Comparison of ENCODE assay signal across 1 cellular context in genomic region chr20:47330933-47331708, GRCh38.
A peak's percentile ranks its signal among the peaks of the same experiment; 100 is the strongest.
TF ChIP-seq lines count a peak whose summit lies in the region.

No MANE protein-coding gene starts in this region.

TF ChIP-seq in HEK293, 187 proteins besides CTCF, POLR2A, EP300 and RAD21 (continued from another document):
- no peak for TF ChIP-seq ZBTB26 (tag by site-specific recombination; optimal IDR thresholded peaks at IDR 0.05)
- TF ChIP-seq ZNF146 (tag by site-specific recombination; IDR thresholded peaks at IDR 0.05), result no peak
- no peak for TF ChIP-seq ZNF791 (tag by site-specific recombination; IDR thresholded peaks at IDR 0.05)
- no peak for TF ChIP-seq ZNF610 (tag by site-specific recombination; IDR thresholded peaks at IDR 0.05; ENCODE audit: borderline replicate concordance)
- no peak for TF ChIP-seq ATF2 (tag by site-specific recombination; IDR thresholded peaks at IDR 0.05; ENCODE audit: low read depth)
- peak; percentile 54 for TF ChIP-seq ZBTB17 (tag by site-specific recombination; IDR thresholded peaks at IDR 0.05)
- TF ChIP-seq HOXD13 (CRISPR knock-in tag; IDR thresholded peaks at IDR 0.05; ENCODE audit: borderline replicate concordance), result no peak
- TF ChIP-seq TSHZ1 (tag by site-specific recombination; IDR thresholded peaks at IDR 0.05; ENCODE audit: borderline replicate concordance), result no peak; the same call in 1 of the 2 replicates
- no peak for TF ChIP-seq ZNF23 (tag by site-specific recombination; IDR thresholded peaks at IDR 0.05; ENCODE audit: borderline replicate concordance)
- no peak for TF ChIP-seq ZNF837 (tag by site-specific recombination; IDR thresholded peaks at IDR 0.05)
- TF ChIP-seq ZNF16 (tag by site-specific recombination; IDR thresholded peaks at IDR 0.05; ENCODE audit: low read depth), result no peak
- no peak for TF ChIP-seq ZFP41 (tag by site-specific recombination; IDR thresholded peaks at IDR 0.05; ENCODE audit: borderline replicate concordance)
- no peak for TF ChIP-seq ZNF510 (tag by site-specific recombination; IDR thresholded peaks at IDR 0.05; ENCODE audit: insufficient replicate concordance)
- TF ChIP-seq ZNF266 (tag by site-specific recombination; IDR thresholded peaks at IDR 0.05; ENCODE audit: low read depth), result no peak
- TF ChIP-seq EGR2 (tag by site-specific recombination; IDR thresholded peaks at IDR 0.05; ENCODE audit: low read depth), result no peak
- no peak for TF ChIP-seq ZNF776 (tag by site-specific recombination; IDR thresholded peaks at IDR 0.05; ENCODE audit: borderline replicate concordance)
- TF ChIP-seq ZNF148 (tag by site-specific recombination; IDR thresholded peaks at IDR 0.05; ENCODE audit: borderline replicate concordance), result no peak
- TF ChIP-seq ZNF707 (tag by site-specific recombination; IDR thresholded peaks at IDR 0.05), result no peak
- TF ChIP-seq ZNF704 (tag by site-specific recombination; IDR thresholded peaks at IDR 0.05), result no peak
- no peak for TF ChIP-seq PBX3 (CRISPR knock-in tag; IDR thresholded peaks at IDR 0.05)
- TF ChIP-seq PRDM1 (tag by site-specific recombination; IDR thresholded peaks at IDR 0.05), result peak; percentile 98
- no peak for TF ChIP-seq ZSCAN16 (tag by site-specific recombination; IDR thresholded peaks at IDR 0.05)
- no peak for TF ChIP-seq ZNF404 (tag by site-specific recombination; IDR thresholded peaks at IDR 0.05)
- TF ChIP-seq TRIM28 (IDR thresholded peaks at IDR 0.05; ENCODE audit: borderline replicate concordance, low read length), result no peak
